Comparison of ENCODE assay signal across 28 cellular contexts in genomic region chr2:187949859-187950258, GRCh38.
"Had no signal": no experiment of that assay in that cellular context is flagged by ENCODE, and none has a peak within 500 bp of the region (broad histone marks: within the 10 kb centered on the region; RNA-seq: fewer than 3 reads in every experiment).

No MANE protein-coding gene starts in this region.

- H3K27me3 ChIP-seq: neutrophil, pancreas, right lobe of liver, sigmoid colon, spleen, stomach, thyroid gland, tibial nerve, upper lobe of left lung, vagina had no signal

- H3K4me3 ChIP-seq: pancreas, psoas muscle, right lobe of liver, sigmoid colon, smooth muscle cell, spleen, stomach, thoracic aorta, thyroid gland, tibial nerve, upper lobe of left lung, vagina had no signal

- FAIRE-seq: pancreas, urothelium cell line had no signal

- H3K36me3 ChIP-seq: neutrophil, pancreas, right lobe of liver, sigmoid colon, spleen, stomach, thoracic aorta, thyroid gland, tibial nerve, upper lobe of left lung, vagina had no signal

- DNase-seq: naive B cell; naive thymus-derived CD8-positive, alpha-beta T cell; nephron progenitor cell; nucleus accumbens; pancreas; psoas muscle; right cardiac atrium; right lobe of liver; sigmoid colon; spleen; stimulated activated CD4-positive, alpha-beta T cell treated with anti-CD3 and anti-CD28 coated beads, Interleukin-12 subunit alpha, Interleukin-12 subunit beta, amount 100 ng/mL, for 4 hours; stimulated activated CD4-positive, alpha-beta T cell treated with anti-CD3 and anti-CD28 coated beads, Interleukin-2, amount 100 ng/mL, for 24 hours; stimulated activated CD4-positive, alpha-beta T cell treated with anti-CD3 and anti-CD28 coated beads, Interleukin-2, amount 100 ng/mL, for 48 hours; stimulated activated CD4-positive, alpha-beta T cell treated with anti-CD3 and anti-CD28 coated beads, Interleukin-4, amount 100 ng/mL, for 24 hours; stimulated activated naive B cell treated with anti-CD40 and anti-IgM and Interleukin-4, amounts not matched to agents 10 μg/mL and 1 μg/mL and 100 μg/mL, for 72 hours; stimulated activated naive CD4-positive, alpha-beta T cell treated with Interleukin-2 at 50 U/mL for 16 hours; stomach; thyroid gland; trophoblast cell; upper lobe of left lung had no signal

- H3K9me3 ChIP-seq: neutrophil, pancreas, psoas muscle, right lobe of liver, thyroid gland, vagina had no signal

- H3K27ac ChIP-seq: neutrophil, pancreas, psoas muscle, right lobe of liver, sigmoid colon, spleen, stomach, thoracic aorta, thyroid gland, tibial nerve, upper lobe of left lung, vagina had no signal

- H3K4me1 ChIP-seq: pancreas, psoas muscle, right lobe of liver, sigmoid colon, spleen, stomach, thyroid gland, tibial nerve, upper lobe of left lung, vagina had no signal

- ATAC-seq: naive thymus-derived CD8-positive, alpha-beta T cell; natural killer cell treated with Interleukin-12 subunit alpha and Interleukin-12 subunit beta and Interleukin-15 and Interleukin-18, amount 100 ng/mL, for 72 hours; pancreas; psoas muscle; right cardiac atrium; right lobe of liver; stimulated activated effector memory CD8-positive, alpha-beta T cell treated with anti-CD3 and anti-CD28 coated beads, Interleukin-12 subunit alpha, Interleukin-12 subunit beta, amount 100 ng/mL, for 72 hours; stimulated activated naive B cell treated with anti-CD40 and anti-IgM and Interleukin-4, amounts not matched to agents 10 μg/mL and 1 μg/mL and 100 μg/mL, for 72 hours had no signal
